11 cellular contexts compared by ENCODE assay signal in the genomic region with DNA sequence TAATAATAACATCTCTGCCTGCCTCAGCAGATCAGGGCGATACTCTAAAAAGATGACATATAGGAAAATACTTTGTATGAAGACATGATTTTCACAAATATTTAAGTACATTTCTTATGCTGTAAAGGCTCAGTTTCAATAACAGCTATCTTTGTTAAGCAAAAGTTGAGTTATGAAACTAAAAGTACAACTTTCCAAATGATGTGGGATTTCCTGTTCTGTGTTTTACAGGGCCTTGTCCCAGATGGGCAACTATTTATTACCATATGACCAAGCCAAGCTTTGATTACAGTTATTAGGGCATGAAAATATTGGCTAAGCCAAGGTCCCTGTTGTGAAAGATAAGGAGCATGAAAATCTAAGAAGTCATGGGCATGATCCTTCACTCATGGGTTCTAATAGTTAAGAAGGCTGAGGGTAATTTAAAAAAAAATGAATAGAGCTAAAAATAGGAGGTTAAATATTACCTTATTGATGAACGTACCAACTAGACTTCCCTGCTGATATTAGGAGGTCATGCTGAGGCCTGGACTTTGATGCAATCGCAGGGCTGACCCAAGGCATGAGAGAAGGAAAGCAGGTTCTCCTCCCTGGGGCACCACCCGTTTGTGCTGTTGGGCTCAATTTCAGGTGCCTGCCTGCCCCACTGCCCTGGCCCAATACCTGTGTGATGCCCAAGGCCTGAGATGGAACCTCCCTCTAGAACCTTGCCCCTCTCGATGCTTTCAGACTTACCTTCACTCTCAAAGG.
DNase-seq lines count a peak whose midpoint lies in the region; ATAC-seq, FAIRE-seq and TF ChIP-seq lines count a peak whose summit lies in the region.
"Had no signal": no experiment of that assay in that cellular context is flagged by ENCODE, and none has a peak within 500 bp of the region (broad histone marks: within the 10 kb centered on the region; RNA-seq: fewer than 3 reads in every experiment).

No MANE protein-coding gene starts in this region.

- H3K4me1 ChIP-seq in MM.1S (ENCODE audit: low read length), result peaks cover 57% of the 10 kb centered on the region

- peak overlapping the region; percentile 55 for H3K4me2 ChIP-seq in MM.1S (ENCODE audit: low read depth, low read length)

- H3F3A ChIP-seq in MM.1S (ENCODE audit: insufficient read depth, low read length), result peaks cover 19% of the 10 kb centered on the region

- H3K36me3 ChIP-seq in MM.1S (replicated peaks; ENCODE audit: insufficient read depth, low read length), result no peaks in the 10 kb centered on the region

- DNase-seq in natural killer cell treated with Interleukin-12 subunit alpha and Interleukin-12 subunit beta and Interleukin-15 and Interleukin-18, amount 100 ng/mL, for 72 hours (ENCODE audit: low spot score), result no peak
- no peak for DNase-seq in natural killer cell
- peak; percentile 72 for DNase-seq in MM.1S
- DNase-seq in SW480 (ENCODE audit: low spot score), result no peak
- DNase-seq in NAMALWA (ENCODE audit: low spot score), result no peak
- no peak for DNase-seq in RCC 7860 (ENCODE audit: low spot score)
- no peak for DNase-seq in amygdala (lab: John Stamatoyannopoulos, UW)
- DNase-seq: kidney, NCI-H226 had no signal

- no peaks in the 10 kb centered on the region for H3K9me3 ChIP-seq in MM.1S (replicated peaks; ENCODE audit: insufficient read depth, low read length)

- H3K9ac ChIP-seq in MM.1S (ENCODE audit: low read length), result peak overlapping the region; percentile 31; the same call in 1 of the 2 replicates

- H3K27me3 ChIP-seq in MM.1S (replicated peaks; ENCODE audit: insufficient read depth, low read length), result no peaks in the 10 kb centered on the region

- TF ChIP-seq CTCF in natural killer cell (IDR thresholded peaks at IDR 0.05), result no peak
- TF ChIP-seq CTCF in MM.1S (IDR thresholded peaks at IDR 0.05; ENCODE audit: low read length), result no peak

- FAIRE-seq in RCC 7860 (lab: Jason Lieb, UNC), result no peak
- FAIRE-seq: endothelial cell of umbilical vein, kidney had no signal

- peak overlapping the region; percentile 11 to 84 for H3K27ac Mint-ChIP-seq in natural killer cell treated with Interleukin-12 subunit alpha and Interleukin-12 subunit beta and Interleukin-15 and Interleukin-18, amount 100 ng/mL, for 72 hours
- no peak overlapping the region for H3K27ac Mint-ChIP-seq in natural killer cell

- H2AFZ ChIP-seq in MM.1S (ENCODE audit: low read length), result no peak overlapping the region

- no peaks in the 10 kb centered on the region for H3K9me2 ChIP-seq in MM.1S (replicated peaks; ENCODE audit: insufficient read depth, low read length)

- intact Hi-C loops in natural killer cell (cut with micrococcal nuclease), result no loop called here

- H3K27me3 Mint-ChIP-seq in natural killer cell treated with Interleukin-12 subunit alpha and Interleukin-12 subunit beta and Interleukin-15 and Interleukin-18, amount 100 ng/mL, for 72 hours, result peaks cover 0 to 3% of the 10 kb centered on the region in 2 donors
- H3K27me3 Mint-ChIP-seq in natural killer cell (ENCODE audit: low read depth in 2 of 2), result no peaks in the 10 kb centered on the region

- peak overlapping the region; percentile 66; the same call in 1 of the 2 replicates for H3K27ac ChIP-seq in MM.1S (ENCODE audit: low read length)

- H3K9me3 Mint-ChIP-seq in natural killer cell treated with Interleukin-12 subunit alpha and Interleukin-12 subunit beta and Interleukin-15 and Interleukin-18, amount 100 ng/mL, for 72 hours, result no peaks in the 10 kb centered on the region
- no peaks in the 10 kb centered on the region for H3K9me3 Mint-ChIP-seq in natural killer cell

- peak; percentile 35 to 73 for ATAC-seq in natural killer cell treated with Interleukin-12 subunit alpha and Interleukin-12 subunit beta and Interleukin-15 and Interleukin-18, amount 100 ng/mL, for 72 hours
- ATAC-seq in natural killer cell, result no peak
- ATAC-seq in HG02610 (IDR thresholded peaks at IDR 0.05; ENCODE audit: unreplicated experiment), result peak; percentile 66

- H3K79me2 ChIP-seq in MM.1S (ENCODE audit: low read length), result no peaks in the 10 kb centered on the region

- no peaks in the 10 kb centered on the region for H4K20me1 ChIP-seq in MM.1S (ENCODE audit: insufficient read depth, low read length)

- peak overlapping the region; percentile 49 for H3K4me3 Mint-ChIP-seq in natural killer cell treated with Interleukin-12 subunit alpha and Interleukin-12 subunit beta and Interleukin-15 and Interleukin-18, amount 100 ng/mL, for 72 hours
- H3K4me3 Mint-ChIP-seq in natural killer cell, result no peak overlapping the region

- H3K36me3 Mint-ChIP-seq in natural killer cell treated with Interleukin-12 subunit alpha and Interleukin-12 subunit beta and Interleukin-15 and Interleukin-18, amount 100 ng/mL, for 72 hours, result peaks cover 8% of the 10 kb centered on the region
- no peaks in the 10 kb centered on the region for H3K36me3 Mint-ChIP-seq in natural killer cell

- H3K4me3 ChIP-seq in MM.1S (ENCODE audit: low read length), result no peak overlapping the region; the same call in 1 of the 2 replicates

- peaks cover 17 to 64% of the 10 kb centered on the region in 2 donors for H3K4me1 Mint-ChIP-seq in natural killer cell treated with Interleukin-12 subunit alpha and Interleukin-12 subunit beta and Interleukin-15 and Interleukin-18, amount 100 ng/mL, for 72 hours (ENCODE audit: low read depth in 2 of 2)
- peaks cover 5 to 7% of the 10 kb centered on the region in 2 donors for H3K4me1 Mint-ChIP-seq in natural killer cell

Comparison
In these comparisons a context has a peak if more than half of its experiments do, and no peak if none do; other contexts are left out.
1. ATAC-seq: peak in natural killer cell treated with Interleukin-12 subunit alpha and Interleukin-12 subunit beta and Interleukin-15 and Interleukin-18, amount 100 ng/mL, for 72 hours (2 of 2) and HG02610 (single experiment); none in natural killer cell (0 of 3).
2. H3K27ac Mint-ChIP-seq: peak in natural killer cell treated with Interleukin-12 subunit alpha and Interleukin-12 subunit beta and Interleukin-15 and Interleukin-18, amount 100 ng/mL, for 72 hours (2 of 2); none in natural killer cell (0 of 2).